ENCODE assay signal across 12 cellular contexts in the genomic region with DNA sequence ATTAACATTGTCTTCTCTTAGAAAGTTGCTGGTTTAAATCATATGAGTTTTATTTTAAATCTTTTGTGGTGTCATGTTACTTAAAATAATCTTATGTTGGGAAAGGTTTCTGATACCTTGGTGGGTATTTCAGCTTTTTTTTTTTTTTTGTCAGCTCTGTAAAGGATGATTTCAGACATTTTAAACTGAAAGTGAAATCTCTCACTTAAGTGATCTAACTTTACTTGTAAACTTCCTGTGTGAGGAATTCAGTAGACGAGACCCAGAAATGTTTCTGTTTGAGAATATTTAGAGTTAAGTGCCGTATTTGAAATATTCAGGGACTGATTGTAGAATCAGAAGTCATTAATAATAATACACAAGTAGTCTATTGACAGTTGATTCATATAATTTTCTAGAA. TPM values are rescaled to one million over a fixed set of nuclear protein-coding genes. Genes with fewer than 3 reads are reported as not detected.
DNase-seq lines count a peak whose midpoint lies in the region; ATAC-seq and TF ChIP-seq lines count a peak whose summit lies in the region.
"Had no signal": no experiment of that assay in that cellular context is flagged by ENCODE, and none has a peak within 500 bp of the region (broad histone marks: within the 10 kb centered on the region; RNA-seq: fewer than 3 reads in every experiment).

No MANE protein-coding gene starts in this region.

- no peak overlapping the region for H3K9ac ChIP-seq in SK-N-MC (ENCODE audit: insufficient read length)
- no peak overlapping the region for H3K9ac ChIP-seq in fibroblast of lung (ENCODE audit: insufficient read depth, low read length)

- H3K27ac ChIP-seq in SK-N-MC, result peak overlapping the region; percentile 33
- peak overlapping the region; percentile 23 for H3K27ac ChIP-seq in fibroblast of lung (ENCODE audit: insufficient read depth, low read length)

- peak overlapping the region; percentile 94 for H3K27ac Mint-ChIP-seq in activated CD4-positive, alpha-beta T cell treated with anti-CD3 and anti-CD28 coated beads, Interleukin-2, amount 10 ng/mL, durations not matched to agents 7 days and 5 days
- H3K27ac Mint-ChIP-seq in stimulated activated naive B cell treated with anti-CD40 and anti-IgM and Interleukin-4, amounts not matched to agents 10 μg/mL and 1 μg/mL and 100 μg/mL, for 72 hours, result peak overlapping the region; percentile 51

- H3K4me1 Mint-ChIP-seq in activated CD4-positive, alpha-beta T cell treated with anti-CD3 and anti-CD28 coated beads, Interleukin-2, amount 10 ng/mL, durations not matched to agents 7 days and 5 days, result peaks cover 80% of the 10 kb centered on the region
- H3K4me1 Mint-ChIP-seq in stimulated activated naive B cell treated with anti-CD40 and anti-IgM and Interleukin-4, amounts not matched to agents 10 μg/mL and 1 μg/mL and 100 μg/mL, for 72 hours, result peaks cover 42 to 69% of the 10 kb centered on the region in 2 donors

- H3K4me3 ChIP-seq in SK-N-MC (no peak overlapping the region), fibroblast of lung (replicated peaks in 1 of 4; ENCODE audit: control extremely low read depth in 1 of 4, insufficient read depth in 1 of 4, low read depth in 3 of 4, low read length in 4 of 4) (peak overlapping the region in 3 of 4 experiments; percentile 5 to 14 (median 9))

- H3K36me3 Mint-ChIP-seq in activated CD4-positive, alpha-beta T cell treated with anti-CD3 and anti-CD28 coated beads, Interleukin-2, amount 10 ng/mL, durations not matched to agents 7 days and 5 days (ENCODE audit: low read depth), result peaks cover 41% of the 10 kb centered on the region
- H3K36me3 Mint-ChIP-seq in stimulated activated naive B cell treated with anti-CD40 and anti-IgM and Interleukin-4, amounts not matched to agents 10 μg/mL and 1 μg/mL and 100 μg/mL, for 72 hours, result peaks cover 4 to 10% of the 10 kb centered on the region in 2 donors

- H3K27me3 ChIP-seq in fibroblast of lung (ENCODE audit: control insufficient read depth, insufficient read depth, low read length), result no peaks in the 10 kb centered on the region

- H3K27me3 Mint-ChIP-seq in activated CD4-positive, alpha-beta T cell treated with anti-CD3 and anti-CD28 coated beads, Interleukin-2, amount 10 ng/mL, durations not matched to agents 7 days and 5 days, result no peaks in the 10 kb centered on the region
- no peaks in the 10 kb centered on the region for H3K27me3 Mint-ChIP-seq in stimulated activated naive B cell treated with anti-CD40 and anti-IgM and Interleukin-4, amounts not matched to agents 10 μg/mL and 1 μg/mL and 100 μg/mL, for 72 hours

- no peak for ATAC-seq in stimulated activated naive B cell treated with anti-CD40 and anti-IgM and Interleukin-4, amounts not matched to agents 10 μg/mL and 1 μg/mL and 100 μg/mL, for 72 hours (replicated peaks)

- no peaks in the 10 kb centered on the region for H3K9me3 ChIP-seq in SK-N-MC (ENCODE audit: low read depth, low read length)
- H3K9me3 ChIP-seq in fibroblast of lung (ENCODE audit: control insufficient read depth, insufficient read depth, low read depth, low read length), result no peaks in the 10 kb centered on the region

- H3K4me2 ChIP-seq in fibroblast of lung (ENCODE audit: extremely low read depth, insufficient read depth, low read length), result peak overlapping the region; percentile 54

- H3K36me3 ChIP-seq in SK-N-MC (ENCODE audit: insufficient read depth, low read length), result peaks cover 18% of the 10 kb centered on the region
- no peaks in the 10 kb centered on the region for H3K36me3 ChIP-seq in fibroblast of lung (ENCODE audit: control insufficient read depth, insufficient read depth, low read length)

- DNase-seq in activated CD4-positive, alpha-beta T cell treated with anti-CD3 and anti-CD28 coated beads, Interleukin-2, amount 10 ng/mL, durations not matched to agents 7 days and 5 days, result no peak
- no peak for DNase-seq in activated CD4-positive, alpha-beta T cell treated with anti-CD3 and anti-CD28 coated beads for 1 hour
- DNase-seq in SK-N-MC (ENCODE audit: low read depth, low spot score) (no peak), fibroblast of lung (ENCODE audit: low read depth in 2 of 2) (no peak), globus pallidus (ENCODE audit: low spot score) (no peak), EL (no peak), activated gamma-delta T cell (lab: John Stamatoyannopoulos, UW) (no peak)
- DNase-seq in stimulated activated naive B cell treated with anti-CD40 and anti-IgM and Interleukin-4, amounts not matched to agents 10 μg/mL and 1 μg/mL and 100 μg/mL, for 72 hours, result no peak
- DNase-seq: activated effector memory CD4-positive, alpha-beta T cell treated with anti-CD3 and anti-CD28 coated beads, Interleukin-2, amount 50 U/mL, for 16 hours; glutamatergic neuron; mesendoderm; retina had no signal

- POLR2A ChIA-PET in activated CD4-positive, alpha-beta T cell treated with anti-CD3 and anti-CD28 coated beads, Interleukin-2, amount 10 ng/mL, durations not matched to agents 7 days and 5 days (lab: Charles Lee), result interaction anchor here (0.7 kb wide), 1 partner anchor 223 kb away, joined by 3 read pairs; no protein-coding TSS in a partner anchor

- no peaks in the 10 kb centered on the region for H3K79me2 ChIP-seq in fibroblast of lung (ENCODE audit: control insufficient read depth, insufficient read depth, low read length)

- H3K4me1 ChIP-seq in fibroblast of lung (ENCODE audit: control insufficient read depth, extremely low read depth, insufficient read depth, low read length), result peaks cover 16% of the 10 kb centered on the region

- H3K4me3 Mint-ChIP-seq in activated CD4-positive, alpha-beta T cell treated with anti-CD3 and anti-CD28 coated beads, Interleukin-2, amount 10 ng/mL, durations not matched to agents 7 days and 5 days, result peak overlapping the region; percentile 72
- H3K4me3 Mint-ChIP-seq in stimulated activated naive B cell treated with anti-CD40 and anti-IgM and Interleukin-4, amounts not matched to agents 10 μg/mL and 1 μg/mL and 100 μg/mL, for 72 hours, result peak overlapping the region; percentile 10 to 30

- CTCF ChIA-PET in activated CD4-positive, alpha-beta T cell treated with anti-CD3 and anti-CD28 coated beads, Interleukin-2, amount 10 ng/mL, durations not matched to agents 7 days and 5 days (lab: Charles Lee), result no interaction called here

- no peaks in the 10 kb centered on the region for H4K20me1 ChIP-seq in fibroblast of lung (ENCODE audit: control insufficient read depth, extremely low read depth, insufficient read depth, low read length)

- no peak for TF ChIP-seq CTCF in fibroblast of lung (conservative IDR thresholded peaks at IDR 0.05 in 1 of 2, IDR thresholded peaks at IDR 0.05 in 1 of 2; ENCODE audit: low read depth in 1 of 2, low read length in 2 of 2)

- no peaks in the 10 kb centered on the region for H3K9me3 Mint-ChIP-seq in activated CD4-positive, alpha-beta T cell treated with anti-CD3 and anti-CD28 coated beads, Interleukin-2, amount 10 ng/mL, durations not matched to agents 7 days and 5 days
- H3K9me3 Mint-ChIP-seq in stimulated activated naive B cell treated with anti-CD40 and anti-IgM and Interleukin-4, amounts not matched to agents 10 μg/mL and 1 μg/mL and 100 μg/mL, for 72 hours, result no peaks in the 10 kb centered on the region

- H2AFZ ChIP-seq in fibroblast of lung (ENCODE audit: low read length), result no peak overlapping the region

RNA-seq across cellular contexts. Expression of a gene that starts 37.8 kb away (rescaled TPM):
- not detected for total RNA-seq in activated CD4-positive, alpha-beta T cell treated with anti-CD3 and anti-CD28 coated beads, Interleukin-2, amount 10 ng/mL, durations not matched to agents 7 days and 5 days
- not detected in 2 replicates for total RNA-seq in fibroblast of lung
- 0.01 TPM in 1 of 2 replicates, not detected in the other for polyA plus RNA-seq in fibroblast of lung
- polyA plus RNA-seq in fibroblast of lung (2012), result not detected in 2 replicates
- polyA minus RNA-seq in fibroblast of lung (ENCODE audit: low replicate concordance), result not detected in 2 replicates

RNA-seq across cellular contexts. Expression of a gene that starts 43.6 kb away (rescaled TPM):
- 100 to 1,000 TPM in 1 of 2 experiments, 10 to 100 TPM in 1; 92.6 to 106 TPM for total RNA-seq in activated CD4-positive, alpha-beta T cell treated with anti-CD3 and anti-CD28 coated beads, Interleukin-2, amount 10 ng/mL, durations not matched to agents 7 days and 5 days
- 47.0 and 95.3 TPM in 2 replicates for total RNA-seq in fibroblast of lung
- 214 and 236 TPM in 2 replicates for polyA plus RNA-seq in fibroblast of lung
- 108 and 115 TPM in 2 replicates for polyA plus RNA-seq in fibroblast of lung (2012)
- 204 and 217 TPM in 2 replicates for polyA minus RNA-seq in fibroblast of lung (ENCODE audit: low replicate concordance)
